In genomic region chr10:10872706-10873276, GRCh38 we compare ENCODE assay signal across 16 cellular contexts.
DNase-seq lines count a peak whose midpoint lies in the region; ATAC-seq and TF ChIP-seq lines count a peak whose summit lies in the region.
"Had no signal": no experiment of that assay in that cellular context is flagged by ENCODE, and none has a peak within 500 bp of the region (broad histone marks: within the 10 kb centered on the region; RNA-seq: fewer than 3 reads in every experiment).

No MANE protein-coding gene starts in this region.

- H3K27me3 Mint-ChIP-seq in stimulated activated naive CD8-positive, alpha-beta T cell treated with anti-CD3 and anti-CD28 coated beads, Interleukin-15, amount 100 ng/mL, for 72 hours = peaks cover 35% of the 10 kb centered on the region

- no peaks in the 10 kb centered on the region for H3K9me3 ChIP-seq in right atrium auricular region
- H3K9me3 ChIP-seq in sigmoid colon = no peaks in the 10 kb centered on the region
- H3K9me3 ChIP-seq: MG63 had no signal

- no peak overlapping the region for H3K4me3 Mint-ChIP-seq in stimulated activated naive CD8-positive, alpha-beta T cell treated with anti-CD3 and anti-CD28 coated beads, Interleukin-15, amount 100 ng/mL, for 72 hours
- H3K4me3 Mint-ChIP-seq: activated T-helper 1 cell treated with anti-CD3 and anti-CD28 coated beads, Interleukin-12 subunit alpha, Interleukin-12 subunit beta, Interleukin-2, Interleukin-4 antibody, amounts not matched to agents 30 ng/mL and 10 ng/mL and 1 ng/mL, durations not matched to agents 14 hours and 24 hours and 36 hours; naive thymus-derived CD4-positive, alpha-beta T cell had no signal

- H3K9me3 Mint-ChIP-seq in stimulated activated naive CD8-positive, alpha-beta T cell treated with anti-CD3 and anti-CD28 coated beads, Interleukin-15, amount 100 ng/mL, for 72 hours = no peaks in the 10 kb centered on the region
- H3K9me3 Mint-ChIP-seq: activated T-helper 1 cell treated with anti-CD3 and anti-CD28 coated beads, Interleukin-12 subunit alpha, Interleukin-12 subunit beta, Interleukin-2, Interleukin-4 antibody, amounts not matched to agents 30 ng/mL and 10 ng/mL and 1 ng/mL, durations not matched to agents 14 hours and 24 hours and 36 hours had no signal

- H3K27ac Mint-ChIP-seq in stimulated activated naive CD8-positive, alpha-beta T cell treated with anti-CD3 and anti-CD28 coated beads, Interleukin-15, amount 100 ng/mL, for 72 hours = no peak overlapping the region
- H3K27ac Mint-ChIP-seq: activated T-helper 1 cell treated with anti-CD3 and anti-CD28 coated beads, Interleukin-12 subunit alpha, Interleukin-12 subunit beta, Interleukin-2, Interleukin-4 antibody, amounts not matched to agents 30 ng/mL and 10 ng/mL and 1 ng/mL, durations not matched to agents 14 hours and 24 hours and 36 hours; naive thymus-derived CD4-positive, alpha-beta T cell had no signal

- H3K4me1 Mint-ChIP-seq in stimulated activated naive CD8-positive, alpha-beta T cell treated with anti-CD3 and anti-CD28 coated beads, Interleukin-15, amount 100 ng/mL, for 72 hours = no peaks in the 10 kb centered on the region
- H3K4me1 Mint-ChIP-seq: naive thymus-derived CD4-positive, alpha-beta T cell had no signal

- H3K36me3 ChIP-seq in brain microvascular endothelial cell (replicated peaks) = no peaks in the 10 kb centered on the region
- H3K36me3 ChIP-seq in right atrium auricular region = no peaks in the 10 kb centered on the region
- no peaks in the 10 kb centered on the region for H3K36me3 ChIP-seq in sigmoid colon
- H3K36me3 ChIP-seq: MG63 had no signal

- H3K27me3 ChIP-seq in brain microvascular endothelial cell (replicated peaks) (no peaks in the 10 kb centered on the region), right atrium auricular region (no peaks in the 10 kb centered on the region), sigmoid colon (no peaks in the 10 kb centered on the region)
- H3K27me3 ChIP-seq: MG63 had no signal

- intact Hi-C loops in sigmoid colon (cut with DNase I) = loop anchor here (5.0 kb wide), 2 partner anchors 40 to 75 kb away; no protein-coding TSS in a partner anchor

- peaks cover 0 to 33% of the 10 kb centered on the region in 2 donors for H3K4me1 ChIP-seq in right atrium auricular region
- peaks cover 0 to 32% (median 25%) of the 10 kb centered on the region in 4 donors for H3K4me1 ChIP-seq in sigmoid colon

- TF ChIP-seq EP300 in sigmoid colon (IDR thresholded peaks at IDR 0.05) = no peak

- no peak for TF ChIP-seq CTCF in AG10803 (conservative IDR thresholded peaks at IDR 0.05; ENCODE audit: low read length)
- TF ChIP-seq CTCF in brain microvascular endothelial cell (IDR thresholded peaks at IDR 0.05; ENCODE audit: low read depth, low read length, missing control alignments) = no peak
- no peak for TF ChIP-seq CTCF in right atrium auricular region (IDR thresholded peaks at IDR 0.05)
- no peak for TF ChIP-seq CTCF in sigmoid colon (IDR thresholded peaks at IDR 0.05)

- peak overlapping the region; percentile 96 for H3K27ac ChIP-seq in brain microvascular endothelial cell
- H3K27ac ChIP-seq in right atrium auricular region = peak overlapping the region; percentile 68 to 88
- H3K27ac ChIP-seq in sigmoid colon = peak overlapping the region; percentile 53 to 79 (median 70)

- WGBS in sigmoid colon, 2 donors = 16 to 64% methylated on average over 2 of the region's 2 CpGs

- no peak for TF ChIP-seq POLR2A in sigmoid colon (IDR thresholded peaks at IDR 0.05)

- DNase-seq in AG10803 (ENCODE audit: low read depth) (peak; percentile 63), brain microvascular endothelial cell (peak; percentile 24), right atrium auricular region (ENCODE audit: low spot score) (no peak), sigmoid colon (no peak), NCI-H2107 treated with DMSO at 0.1 percent for 48 hours (lab: John Stamatoyannopoulos, UW; ENCODE audit: unreplicated experiment) (no peak), NAMALWA (ENCODE audit: low spot score) (no peak), GDM1 (lab: John Stamatoyannopoulos, UW) (no peak)
- no peak for DNase-seq in stimulated activated naive CD8-positive, alpha-beta T cell treated with anti-CD3 and anti-CD28 coated beads, Interleukin-15, amount 100 ng/mL, for 72 hours
- DNase-seq: activated CD4-positive, alpha-beta T cell treated with anti-CD3 and anti-CD28 coated beads, Interleukin-2, amount 50 U/mL, for 4 hours; AML-193; dorsolateral prefrontal cortex; kidney; naive thymus-derived CD4-positive, alpha-beta T cell; stimulated activated naive CD8-positive, alpha-beta T cell treated with anti-CD3 and anti-CD28 coated beads, Interleukin-15, Interleukin-2, amounts not matched to agents 100 U/mL and 50 U/mL, for 24 hours had no signal

- H3K4me3 ChIP-seq in AG10803 (ENCODE audit: low read length) (no peak overlapping the region), brain microvascular endothelial cell (ENCODE audit: low read depth, low read length) (no peak overlapping the region), right atrium auricular region (no peak overlapping the region), sigmoid colon (no peak overlapping the region)
- H3K4me3 ChIP-seq: dorsolateral prefrontal cortex, MG63 had no signal

- in situ Hi-C loops in brain microvascular endothelial cell (cut with HindIII; ENCODE audit: low pct_ligation_motif_present, low sequenced_read_pairs) = no loop called here

- ATAC-seq in stimulated activated naive CD8-positive, alpha-beta T cell treated with anti-CD3 and anti-CD28 coated beads, Interleukin-15, amount 100 ng/mL, for 72 hours = no peak
- ATAC-seq: naive thymus-derived CD4-positive, alpha-beta T cell; stimulated activated naive CD8-positive, alpha-beta T cell treated with anti-CD3 and anti-CD28 coated beads, Interleukin-15, Interleukin-2, amounts not matched to agents 100 U/mL and 50 U/mL, for 24 hours had no signal

Comparison
In these comparisons a context has a peak if more than half of its experiments do, and no peak if none do; other contexts are left out.
1. DNase-seq: peak in AG10803 (single experiment) and brain microvascular endothelial cell (single experiment); none in right atrium auricular region (single experiment), sigmoid colon (single experiment), NCI-H2107 treated with DMSO at 0.1 percent for 48 hours (single experiment), NAMALWA (single experiment), stimulated activated naive CD8-positive, alpha-beta T cell treated with anti-CD3 and anti-CD28 coated beads, Interleukin-15, amount 100 ng/mL, for 72 hours (0 of 2) and GDM1 (single experiment).
2. Peak in every context shown above with its lines, with median percentiles within 50 percentile points of each other: H3K27ac ChIP-seq.